In the genomic region with DNA sequence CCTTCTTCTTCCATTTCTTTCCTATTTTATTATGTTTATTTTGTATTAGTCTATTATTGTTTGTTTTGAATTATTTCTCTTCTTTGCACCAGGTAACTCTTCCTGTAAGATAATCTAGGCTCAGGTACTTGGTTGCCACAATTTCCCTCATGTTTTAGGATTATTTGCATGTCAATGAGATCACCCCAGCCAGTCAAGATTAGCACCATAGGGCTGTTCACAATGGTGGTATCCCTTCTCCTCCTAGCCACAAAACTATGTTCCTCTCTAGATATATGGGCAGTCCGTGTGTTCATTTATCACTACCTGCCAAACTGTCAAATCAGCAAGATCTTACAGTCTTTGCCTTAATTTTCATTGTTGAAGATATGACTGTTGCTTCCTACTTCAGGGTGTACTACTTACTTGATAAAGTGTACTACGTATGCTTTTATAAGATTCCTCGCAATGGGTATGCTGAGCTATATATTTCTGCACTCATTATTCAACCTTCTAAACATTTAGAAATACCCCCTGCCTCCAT, we compare ENCODE assay signal across 22 cellular contexts.
"Had no signal": no experiment of that assay in that cellular context is flagged by ENCODE, and none has a peak within 500 bp of the region (broad histone marks: within the 10 kb centered on the region; RNA-seq: fewer than 3 reads in every experiment).

No MANE protein-coding gene starts in this region.

- H3K27ac ChIP-seq: brain microvascular endothelial cell, cardiac muscle cell, Peyer's patch, RWPE1, SJCRH30 had no signal

- H3K4me2 ChIP-seq: SK-N-SH had no signal

- H3K4me3 ChIP-seq: cardiac muscle cell, Peyer's patch, SJCRH30 had no signal

- H3K36me3 ChIP-seq: brain microvascular endothelial cell, cardiac muscle cell, Peyer's patch, SJCRH30 had no signal

- ATAC-seq: activated CD8-positive, alpha-beta memory T cell treated with anti-CD3 and anti-CD28 coated beads, Interleukin-2, amount 10 ng/mL, durations not matched to agents 7 days and 5 days had no signal

- H3K9me2 ChIP-seq: SK-N-SH had no signal

- DNase-seq: activated B cell treated with CpG ODN at 0.5 μM for 24 hours; activated CD4-positive, alpha-beta T cell treated with anti-CD3 and anti-CD28 coated beads for 1 hour; activated CD4-positive, alpha-beta T cell treated with anti-CD3 and anti-CD28 coated beads, Interleukin-2, amount 10 ng/mL, durations not matched to agents 24 days and 14 days; activated CD4-positive, alpha-beta T cell treated with anti-CD3 and anti-CD28 coated beads, Interleukin-2, amount 50 U/mL, for 48 hours; activated CD8-positive, alpha-beta memory T cell treated with anti-CD3 and anti-CD28 coated beads, Interleukin-2, amount 10 ng/mL, durations not matched to agents 7 days and 5 days; activated effector memory CD4-positive, alpha-beta T cell treated with Interleukin-2 at 50 U/mL for 16 hours; activated naive CD4-positive, alpha-beta T cell; activated T-cell treated with anti-CD3 and anti-CD28 coated beads, Interleukin-2, amount 50 U/mL, for 24 hours; brain microvascular endothelial cell; NCI-H1048; NCI-H146; NCI-H1930; NCI-H2171; NCI-H2227 treated with DMSO at 0.1 percent for 48 hours; NCI-H774; Peyer's patch; Right ventricle myocardium superior; SJCRH30; SK-N-SH; SW 1271 had no signal

- H3K9me3 ChIP-seq: Peyer's patch, SJCRH30, SK-N-SH had no signal

- H3K9ac ChIP-seq: SK-N-SH had no signal

- H3K27me3 ChIP-seq: brain microvascular endothelial cell, cardiac muscle cell, Peyer's patch, SJCRH30 had no signal

- H3K4me1 ChIP-seq: Peyer's patch, SJCRH30 had no signal
